10 cellular contexts compared by ENCODE assay signal in genomic region chr22:28911777-28912669, GRCh38. TPM values are rescaled to one million over a fixed set of nuclear protein-coding genes. Genes with fewer than 3 reads are reported as not detected.
DNase-seq lines count a peak whose midpoint lies in the region; ATAC-seq, FAIRE-seq and TF ChIP-seq lines count a peak whose summit lies in the region.
"Had no signal": no experiment of that assay in that cellular context is flagged by ENCODE, and none has a peak within 500 bp of the region (broad histone marks: within the 10 kb centered on the region; RNA-seq: fewer than 3 reads in every experiment).

No MANE protein-coding gene starts in this region.

- peaks cover 3% of the 10 kb centered on the region for H3K27me3 Mint-ChIP-seq in nephron progenitor cell (ENCODE audit: low read depth, poor library complexity)
- H3K27me3 Mint-ChIP-seq in naive thymus-derived CD8-positive, alpha-beta T cell, result peaks cover 4 to 54% (median 22%) of the 10 kb centered on the region in 5 donors

- TF ChIP-seq CTCF in A549 (IDR thresholded peaks at IDR 0.05) (no peak), nephron progenitor cell (IDR thresholded peaks at IDR 0.05) (no peak)

- H3K27me3 ChIP-seq in MG63, result no peaks in the 10 kb centered on the region

- in situ Hi-C loops in G401 (cut with HindIII; ENCODE audit: low sequenced_read_pairs), result no loop called here

- TF ChIP-seq POLR2A in A549 (IDR thresholded peaks at IDR 0.05; ENCODE audit: low read length), result no peak

- H3K36me3 Mint-ChIP-seq in nephron progenitor cell (ENCODE audit: low read depth), result peaks cover 8% of the 10 kb centered on the region
- peaks cover 0 to 2% (median 0%) of the 10 kb centered on the region in 3 donors for H3K36me3 Mint-ChIP-seq in naive thymus-derived CD8-positive, alpha-beta T cell

- WGBS in A549 (ENCODE audit: missing lambda C conversion rate), result 24% methylated on average over 10 of the region's 10 CpGs

- peak overlapping the region; percentile 82 for H3K27ac Mint-ChIP-seq in nephron progenitor cell
- no peak overlapping the region for H3K27ac Mint-ChIP-seq in naive thymus-derived CD8-positive, alpha-beta T cell
- H3K27ac Mint-ChIP-seq: immature natural killer cell had no signal

- H3K4me2 ChIP-seq in A549, result peak overlapping the region; percentile 77

- no peaks in the 10 kb centered on the region for H3K36me3 ChIP-seq in MG63

- H3K27ac ChIP-seq in A549, result peak overlapping the region; percentile 72 to 73

- FAIRE-seq in A549 (lab: Jason Lieb, UNC), result no peak

- peak; percentile 10 to 71 for DNase-seq in A549 (ENCODE audit: low read depth in 1 of 2, low spot score in 1 of 2)
- DNase-seq in MG63, result peak; percentile 25
- peak; percentile 80 for DNase-seq in fibroblast of peridontal ligament (ENCODE audit: extremely low read depth)
- DNase-seq in nephron progenitor cell, result no peak
- DNase-seq in nucleus accumbens (lab: John Stamatoyannopoulos, UW), result no peak
- DNase-seq in NOMO-1 treated with dmso at 0.1 percent for 144 hours (lab: John Stamatoyannopoulos, UW; ENCODE audit: unreplicated experiment), result no peak
- DNase-seq in G401 (ENCODE audit: low spot score), result no peak
- DNase-seq in naive thymus-derived CD8-positive, alpha-beta T cell, result no peak
- DNase-seq: immature natural killer cell, NCI-H2171 had no signal

- TF ChIP-seq EP300 in A549 (IDR thresholded peaks at IDR 0.05), result peak; percentile 42 to 73; a peak in 3 of 5 replicates

- H3K9me3 Mint-ChIP-seq in nephron progenitor cell, result no peaks in the 10 kb centered on the region
- no peaks in the 10 kb centered on the region for H3K9me3 Mint-ChIP-seq in naive thymus-derived CD8-positive, alpha-beta T cell
- H3K9me3 Mint-ChIP-seq: immature natural killer cell had no signal

- H3K4me1 Mint-ChIP-seq in nephron progenitor cell, result peaks cover 91% of the 10 kb centered on the region
- H3K4me1 Mint-ChIP-seq in naive thymus-derived CD8-positive, alpha-beta T cell, result peaks cover 0 to 3% (median 0%) of the 10 kb centered on the region in 4 donors
- H3K4me1 Mint-ChIP-seq: immature natural killer cell had no signal

- H3K4me3 ChIP-seq in A549, result no peak overlapping the region; the same call in 2 of the 3 replicates
- no peak overlapping the region for H3K4me3 ChIP-seq in MG63

- H3K4me1 ChIP-seq in A549, result peaks cover 88% of the 10 kb centered on the region

- H3K4me3 Mint-ChIP-seq in nephron progenitor cell, result no peak overlapping the region
- H3K4me3 Mint-ChIP-seq in naive thymus-derived CD8-positive, alpha-beta T cell, result no peak overlapping the region
- H3K4me3 Mint-ChIP-seq: immature natural killer cell had no signal

- CTCF ChIA-PET in A549 (lab: Yijun Ruan, JAX), result interaction anchor here (0.6 kb wide), 2 partner anchors 97 to 252 kb away, joined by 3 read pairs; no protein-coding TSS in a partner anchor

- ATAC-seq in A549, result peak; percentile 72 to 84
- no peak for ATAC-seq in naive thymus-derived CD8-positive, alpha-beta T cell

- no peaks in the 10 kb centered on the region for H3K9me3 ChIP-seq in A549
- H3K9me3 ChIP-seq in MG63, result no peaks in the 10 kb centered on the region

- POLR2A ChIA-PET in A549 (lab: Yijun Ruan, JAX), result interaction anchor here (0.6 kb wide), 1 partner anchor 29 kb away, joined by 3 read pairs; the partner anchor contains the start of gene ZNRF3
- POLR2A ChIA-PET in naive thymus-derived CD8-positive, alpha-beta T cell (lab: Charles Lee), result no interaction called here

- no peak; a peak in 1 of 5 replicates for TF ChIP-seq RAD21 in A549 (conservative IDR thresholded peaks at IDR 0.05 in 1 of 2, IDR thresholded peaks at IDR 0.05 in 1 of 2)

TF ChIP-seq in A549, 52 proteins besides CTCF, POLR2A, EP300 and RAD21 (continues in another document):
- TF ChIP-seq ZSCAN20 (CRISPR knock-in tag; IDR thresholded peaks at IDR 0.05), result no peak
- TF ChIP-seq ZC3H11A (IDR thresholded peaks at IDR 0.05), result no peak
- no peak for TF ChIP-seq ATOH8 (CRISPR knock-in tag; IDR thresholded peaks at IDR 0.05; ENCODE audit: low read depth)
- no peak for TF ChIP-seq MAZ (IDR thresholded peaks at IDR 0.05; ENCODE audit: borderline replicate concordance, low read depth, low read length)
- peak in 1 of 2 experiments; percentile 51; a peak in 3 of 4 replicates for TF ChIP-seq CEBPB (IDR thresholded peaks at IDR 0.05)
- no peak for TF ChIP-seq HMGXB4 (CRISPR knock-in tag; IDR thresholded peaks at IDR 0.05; ENCODE audit: borderline replicate concordance)
- no peak for TF ChIP-seq MAFK (IDR thresholded peaks at IDR 0.05; ENCODE audit: partially characterized antibody)
- TF ChIP-seq RNF2 (IDR thresholded peaks at IDR 0.05; ENCODE audit: borderline replicate concordance, low read depth), result no peak
- TF ChIP-seq, protein P1, sequence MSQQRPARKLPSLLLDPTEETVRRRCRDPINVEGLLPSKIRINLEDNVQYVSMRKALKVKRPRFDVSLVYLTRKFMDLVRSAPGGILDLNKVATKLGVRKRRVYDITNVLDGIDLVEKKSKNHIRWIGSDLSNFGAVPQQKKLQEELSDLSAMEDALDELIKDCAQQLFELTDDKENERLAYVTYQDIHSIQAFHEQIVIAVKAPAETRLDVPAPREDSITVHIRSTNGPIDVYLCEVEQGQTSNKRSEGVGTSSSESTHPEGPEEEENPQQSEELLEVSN (IDR thresholded peaks at IDR 0.05; ENCODE audit: borderline replicate concordance, low read depth), result peak; percentile 31; the same call in 1 of the 2 replicates
- no peak for TF ChIP-seq CBX8 (IDR thresholded peaks at IDR 0.05)
- no peak for TF ChIP-seq FOSB (CRISPR knock-in tag; IDR thresholded peaks at IDR 0.05)
- no peak for TF ChIP-seq CHD4 (IDR thresholded peaks at IDR 0.05; ENCODE audit: borderline replicate concordance)
- TF ChIP-seq HDAC2 (IDR thresholded peaks at IDR 0.05), result no peak
- no peak for TF ChIP-seq HEYL (CRISPR knock-in tag; IDR thresholded peaks at IDR 0.05)
- no peak for TF ChIP-seq ESRRA (IDR thresholded peaks at IDR 0.05; ENCODE audit: borderline replicate concordance, low read length)
- TF ChIP-seq EHMT2 (IDR thresholded peaks at IDR 0.05; ENCODE audit: low read depth), result no peak
- TF ChIP-seq MAX (IDR thresholded peaks at IDR 0.05), result no peak
- TF ChIP-seq SREBF2 (IDR thresholded peaks at IDR 0.05), result no peak
- no peak for TF ChIP-seq KDM5A (IDR thresholded peaks at IDR 0.05)
- no peak for TF ChIP-seq NR3C1 (IDR thresholded peaks at IDR 0.05)
- TF ChIP-seq EHF (CRISPR knock-in tag; IDR thresholded peaks at IDR 0.05), result no peak
- TF ChIP-seq PHF8 (IDR thresholded peaks at IDR 0.05; ENCODE audit: borderline replicate concordance, low read depth), result no peak
- peak; percentile 30; the same call in 1 of the 2 replicates for TF ChIP-seq JUNB (IDR thresholded peaks at IDR 0.05)
- no peak for TF ChIP-seq TFCP2L1 (CRISPR knock-in tag; IDR thresholded peaks at IDR 0.05)
- no peak for TF ChIP-seq USF2 (IDR thresholded peaks at IDR 0.05)
- TF ChIP-seq JUN (IDR thresholded peaks at IDR 0.05), result peak; percentile 48 to 54; a peak in 2 of 5 replicates

RNA-seq across cellular contexts. Expression of gene ZNRF3, which starts 28.7 kb away (rescaled TPM):
- polyA plus RNA-seq in A549 (2011; rRNA removed) (4.6 and 5.5 TPM in 2 replicates), A549 (2017; fragmentation: RNase III; extraction: RNeasy Plus Mini Kit Qiagen cat#74134 plus additional on column Dnase treatment) (5.5 to 6.9 TPM (median 6.0 TPM) in 3 replicates)
- 6.1 and 9.1 TPM in 2 replicates for polyA plus RNA-seq in A549 (2012; cell fraction: cytosol; rRNA removed)
- 7.8 and 14.2 TPM in 2 replicates for polyA plus RNA-seq in A549 (2012; cell fraction: nucleus; rRNA removed)
- 4.8 and 6.3 TPM in 2 replicates for polyA minus RNA-seq in A549 (2011; rRNA and poly(A)+ RNA removed)
- total RNA-seq in MG63 (2014; rRNA removed; shearing (Covaris generic); ENCODE audit: low replicate concordance), result 2.1 and 2.2 TPM in 2 replicates
- total RNA-seq in G401 (2014; rRNA removed; shearing (Covaris generic)), result 11.9 and 13.8 TPM in 2 replicates
- under 1 TPM; 0.60 to 0.69 TPM for total RNA-seq in naive thymus-derived CD8-positive, alpha-beta T cell
- polyA plus RNA-seq in naive thymus-derived CD8-positive, alpha-beta T cell, result under 1 TPM in 2 of 3 donors, not detected in 1; 0.08 TPM

Comparison
In these comparisons a context has a peak if more than half of its experiments do, and no peak if none do; other contexts are left out.
1. ATAC-seq: peak in A549 (2 of 2); none in naive thymus-derived CD8-positive, alpha-beta T cell (0 of 2).
2. DNase-seq: peak in A549 (2 of 2), MG63 (single experiment) and fibroblast of peridontal ligament (single experiment); none in nephron progenitor cell (single experiment), nucleus accumbens (0 of 56), NOMO-1 treated with dmso at 0.1 percent for 144 hours (single experiment), G401 (single experiment) and naive thymus-derived CD8-positive, alpha-beta T cell (0 of 10).